8 cellular contexts compared by ENCODE assay signal in genomic region chr10:26755443-26755903, GRCh38. TPM values are rescaled to one million over a fixed set of nuclear protein-coding genes. Genes with fewer than 3 reads are reported as not detected.
DNase-seq lines count a peak whose midpoint lies in the region; ATAC-seq, FAIRE-seq and TF ChIP-seq lines count a peak whose summit lies in the region.

No MANE protein-coding gene starts in this region.

- H3K9me2 ChIP-seq in GM23338 (ENCODE audit: insufficient read depth) = no peaks in the 10 kb centered on the region

- H3K27me3 ChIP-seq in GM23338 (ENCODE audit: insufficient read depth) (no peaks in the 10 kb centered on the region), KMS-11 (ENCODE audit: insufficient read depth, low read depth) (no peaks in the 10 kb centered on the region), mammary epithelial cell (ENCODE audit: insufficient read depth, low read length) (no peaks in the 10 kb centered on the region)

- in situ Hi-C loops in mammary epithelial cell (cut with MboI; ENCODE audit: low sequenced_read_pairs in 2 of 2) = no loop called here

- no peaks in the 10 kb centered on the region for H3K27me3 Mint-ChIP-seq in GM23338 (ENCODE audit: insufficient read depth, low read depth, poor library complexity)

- H3K27ac ChIP-seq in GM23338 (ENCODE audit: low read depth) = no peak overlapping the region
- peak overlapping the region; percentile 15; the same call in 1 of the 2 replicates for H3K27ac ChIP-seq in KMS-11
- peak overlapping the region; percentile 50 for H3K27ac ChIP-seq in mammary epithelial cell (ENCODE audit: insufficient read depth, low read depth, low read length)

- no peak for TF ChIP-seq POLR2A in GM12892 (IDR thresholded peaks at IDR 0.05; ENCODE audit: low read depth, low read length)

- H3K4me1 Mint-ChIP-seq in GM23338 = peaks cover 19% of the 10 kb centered on the region

- 73% methylated on average over 4 of the region's 4 CpGs for WGBS in mammary epithelial cell (ENCODE audit: low coverage, missing lambda C conversion rate)

- intact Hi-C loops in mammary epithelial cell (cut with micrococcal nuclease) = no loop called here

- H3K36me3 ChIP-seq in GM23338 (ENCODE audit: insufficient read depth) = no peaks in the 10 kb centered on the region
- no peaks in the 10 kb centered on the region for H3K36me3 ChIP-seq in KMS-11 (ENCODE audit: insufficient read depth)
- peaks cover 2% of the 10 kb centered on the region for H3K36me3 ChIP-seq in mammary epithelial cell (ENCODE audit: insufficient read depth, low read length)

- CTCF ChIA-PET in mammary epithelial cell (lab: Charles Lee; ENCODE audit: low non-redundant PET) = interaction anchor here (0.5 to 1.0 kb wide), 2 partner anchors 29 to 50 kb away, joined by 3 to 11 read pairs; no protein-coding TSS in a partner anchor

- peak; percentile 93 for FAIRE-seq in GM12892 (lab: Jason Lieb, UNC)
- no peak for FAIRE-seq in urothelium cell line (lab: Jason Lieb, UNC)
- no peak for FAIRE-seq in frontal cortex (lab: Jason Lieb, UNC)

- peak; percentile 95 for ATAC-seq in GM23338

- peak overlapping the region; percentile 35; the same call in 2 of the 3 replicates for H3K4me3 Mint-ChIP-seq in GM23338

- H3K4me2 ChIP-seq in GM23338 = peak overlapping the region; percentile 53
- peak overlapping the region; percentile 18; the same call in 1 of the 2 replicates for H3K4me2 ChIP-seq in KMS-11
- H3K4me2 ChIP-seq in mammary epithelial cell (ENCODE audit: insufficient read depth, low read depth, low read length) = peak overlapping the region; percentile 10

- H3K4me3 ChIP-seq in GM23338 (no peak overlapping the region), KMS-11 (IDR thresholded peaks at IDR 0.05; ENCODE audit: insufficient read depth, low read depth, low read length) (no peak overlapping the region), mammary epithelial cell (replicated peaks in 1 of 3; ENCODE audit: insufficient read depth in 1 of 3, low read depth in 2 of 3, low read length in 3 of 3) (no peak overlapping the region)

- H3K9me3 Mint-ChIP-seq in GM23338 = no peaks in the 10 kb centered on the region

- BruUV-seq in mammary epithelial cell (replicated peaks; lab: Mats Ljungman, UMichigan) = no TSS peak

- DNase-seq in GM12892 (ENCODE audit: insufficient read length) = no peak
- peak; percentile 35 for DNase-seq in GM23338 (ENCODE audit: low spot score)
- peak; percentile 64 for DNase-seq in mammary epithelial cell
- peak; percentile 11 for DNase-seq in urothelium cell line (ENCODE audit: low spot score)
- no peak for DNase-seq in NCI-H1048 (lab: John Stamatoyannopoulos, UW)
- DNase-seq in frontal cortex (ENCODE audit: low spot score in 2 of 2) = no peak
- no peak for DNase-seq in 8988T

- H3K9ac ChIP-seq in KMS-11 = no peak overlapping the region
- H3K9ac ChIP-seq in mammary epithelial cell (ENCODE audit: insufficient read depth, low read length) = no peak overlapping the region

- H3K4me1 ChIP-seq in GM23338 (ENCODE audit: insufficient read depth) (peaks cover 16% of the 10 kb centered on the region), KMS-11 (ENCODE audit: low read depth, poor library complexity, severe bottlenecking) (peaks cover 32% of the 10 kb centered on the region), mammary epithelial cell (ENCODE audit: insufficient read depth, low read length) (peaks cover 5% of the 10 kb centered on the region)

- dilution Hi-C loops in mammary epithelial cell (cut with HindIII; ENCODE audit: low sequenced_read_pairs) = no loop called here

- no peaks in the 10 kb centered on the region for H3K9me3 ChIP-seq in mammary epithelial cell (replicated peaks; ENCODE audit: insufficient read depth, low read length)

- TF ChIP-seq CTCF in GM23338 (conservative IDR thresholded peaks at IDR 0.05; ENCODE audit: low read depth in 2 of 2) = no peak
- no peak for TF ChIP-seq CTCF in KMS-11 (conservative IDR thresholded peaks at IDR 0.05; ENCODE audit: low read depth, low read length)
- TF ChIP-seq CTCF in mammary epithelial cell (conservative IDR thresholded peaks at IDR 0.05 in 1 of 2, IDR thresholded peaks at IDR 0.05 in 1 of 2; ENCODE audit: extremely low read depth in 1 of 2, insufficient read depth in 1 of 2, low read depth in 1 of 2, low read length in 2 of 2) = no peak

- H3K79me2 ChIP-seq in GM23338 (replicated peaks; ENCODE audit: insufficient read depth) = no peaks in the 10 kb centered on the region
- H3K79me2 ChIP-seq in KMS-11 (ENCODE audit: insufficient read depth, low read depth) = no peaks in the 10 kb centered on the region
- H3K79me2 ChIP-seq in mammary epithelial cell (ENCODE audit: insufficient read depth, low read length) = no peaks in the 10 kb centered on the region

- peak overlapping the region; percentile 91 for H3K27ac Mint-ChIP-seq in GM23338

- H4K20me1 ChIP-seq in GM23338 (replicated peaks; ENCODE audit: insufficient read depth) (no peaks in the 10 kb centered on the region), KMS-11 (ENCODE audit: insufficient read depth) (no peaks in the 10 kb centered on the region; the same call in 1 of the 2 replicates), mammary epithelial cell (ENCODE audit: insufficient read depth, low read length) (no peaks in the 10 kb centered on the region)

- H2AFZ ChIP-seq in GM23338 (no peak overlapping the region), KMS-11 (ENCODE audit: low read depth) (no peak overlapping the region), mammary epithelial cell (ENCODE audit: low read depth, low read length) (peak overlapping the region; percentile 59)

- H3K36me3 Mint-ChIP-seq in GM23338 (ENCODE audit: low read depth) = no peaks in the 10 kb centered on the region

- no peaks in the 10 kb centered on the region for H3F3A ChIP-seq in GM23338 (replicated peaks; ENCODE audit: low read depth)

TF ChIP-seq in GM23338, 12 proteins besides CTCF, POLR2A, EP300 and RAD21:
- TF ChIP-seq ZNF462 (CRISPR knock-in tag; IDR thresholded peaks at IDR 0.05) = no peak
- no peak for TF ChIP-seq EZH2phosphoT487 (IDR thresholded peaks at IDR 0.05; ENCODE audit: unreplicated experiment)
- no peak for TF ChIP-seq NANOG (IDR thresholded peaks at IDR 0.05; ENCODE audit: borderline replicate concordance)
- TF ChIP-seq STAT1 (IDR thresholded peaks at IDR 0.05; ENCODE audit: unreplicated experiment) = no peak

RNA-seq across cellular contexts. Expression of gene PDSS1, which starts 58.0 kb away (rescaled TPM):
- 18.7 TPM for polyA plus RNA-seq in GM12892 (2012; ENCODE audit: missing spikeins)
- total RNA-seq in GM23338 (2014; rRNA removed; shearing (Covaris generic)) = 17.7 and 21.5 TPM in 2 replicates
- polyA plus RNA-seq in GM23338 (2016; fragmentation: Nextera tagmentation; extraction: Ambion mirVana) (21.0 and 26.2 TPM in 2 replicates), mammary epithelial cell (24.2 TPM)
- total RNA-seq in mammary epithelial cell (10 to 100 TPM in 1 of 2 donors, 1 to 10 TPM in 1; 4.8 to 11.2 TPM), frontal cortex (25.3 TPM)
- 74.5 TPM for polyA minus RNA-seq in mammary epithelial cell

Comparison
In these comparisons a context has a peak if more than half of its experiments do, and no peak if none do; other contexts are left out.
1. DNase-seq: peak in GM23338 (single experiment), mammary epithelial cell (single experiment) and urothelium cell line (single experiment); none in GM12892 (single experiment), NCI-H1048 (single experiment), frontal cortex (0 of 2) and 8988T (single experiment).
2. Peak in every context shown above with its lines, with median percentiles within 50 percentile points of each other: H3K4me2 ChIP-seq.